ENCODE assay signal across 11 cellular contexts in the genomic region with DNA sequence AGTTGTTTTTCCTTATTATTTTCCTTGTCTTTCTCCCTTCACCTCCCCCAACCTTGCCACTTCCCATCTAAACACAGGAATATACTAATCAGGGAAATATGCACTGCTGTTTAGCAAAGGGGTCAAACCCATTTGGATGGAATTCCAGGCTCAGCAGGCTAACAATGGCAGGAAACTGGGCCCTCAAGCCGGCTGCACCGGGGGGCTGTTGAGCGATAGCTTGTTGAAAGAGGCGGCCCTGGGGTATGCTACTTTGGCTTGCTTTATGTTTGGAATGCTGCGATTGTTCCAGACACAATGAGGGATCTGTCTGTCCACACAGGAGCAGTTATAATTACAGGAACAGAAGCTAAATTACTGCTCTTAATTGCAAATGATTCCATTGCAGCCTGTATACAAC.
DNase-seq lines count a peak whose midpoint lies in the region; ATAC-seq and TF ChIP-seq lines count a peak whose summit lies in the region.
"Had no signal": no experiment of that assay in that cellular context is flagged by ENCODE, and none has a peak within 500 bp of the region (broad histone marks: within the 10 kb centered on the region; RNA-seq: fewer than 3 reads in every experiment).

No MANE protein-coding gene starts in this region.

- BruUV-seq in OCI-LY7 (replicated peaks; lab: Mats Ljungman, UMichigan): no TSS peak

- H3K4me3 ChIP-seq in AG04449 (ENCODE audit: low read depth, low read length) (no peak overlapping the region), OCI-LY7 (ENCODE audit: low read depth, low read length, poor library complexity, severe bottlenecking) (no peak overlapping the region)

- H2AFZ ChIP-seq in OCI-LY7 (ENCODE audit: low read length): no peak overlapping the region

- H3K36me3 Mint-ChIP-seq in CD14-positive monocyte: no peaks in the 10 kb centered on the region
- H3K36me3 Mint-ChIP-seq: CD4-positive, CD25-positive, alpha-beta regulatory T cell had no signal

- peaks cover 4 to 12% (median 9%) of the 10 kb centered on the region in 3 donors for H3K27me3 Mint-ChIP-seq in CD14-positive monocyte (ENCODE audit: low read depth in 3 of 3)

- H3K4me1 Mint-ChIP-seq in CD14-positive monocyte: peaks cover 5% of the 10 kb centered on the region

- DNase-seq in AG04449 (ENCODE audit: low read depth, low spot score) (peak; percentile 36), LHCN-M2 (ENCODE audit: low read depth) (peak; percentile 80), ecto neural progenitor cell (ENCODE audit: low spot score) (peak; percentile 61), left kidney (ENCODE audit: low read depth, low spot score) (peak; percentile 24), OCI-LY7 (ENCODE audit: low spot score) (no peak), CD14-positive monocyte (ENCODE audit: low spot score) (no peak)
- DNase-seq in activated CD8-positive, alpha-beta memory T cell treated with anti-CD3 and anti-CD28 coated beads for 24 hours: no peak
- DNase-seq: activated T-cell treated with anti-CD3 and anti-CD28 coated beads, Interleukin-2, amount 50 U/mL, for 24 hours; CD4-positive, CD25-positive, alpha-beta regulatory T cell had no signal

- H3K9me3 Mint-ChIP-seq in CD14-positive monocyte: peaks cover 2 to 8% (median 4%) of the 10 kb centered on the region in 7 donors
- H3K9me3 Mint-ChIP-seq: activated T-cell treated with anti-CD3 and anti-CD28 coated beads, Interleukin-2, amount 50 U/mL, for 24 hours; CD4-positive, CD25-positive, alpha-beta regulatory T cell had no signal

- no peaks in the 10 kb centered on the region for H4K20me1 ChIP-seq in OCI-LY7 (ENCODE audit: insufficient read depth, low read length)

- no peak overlapping the region for H3K27ac Mint-ChIP-seq in CD14-positive monocyte
- H3K27ac Mint-ChIP-seq: activated T-cell treated with anti-CD3 and anti-CD28 coated beads, Interleukin-2, amount 50 U/mL, for 24 hours; CD4-positive, CD25-positive, alpha-beta regulatory T cell had no signal

- H3K4me2 ChIP-seq in OCI-LY7 (ENCODE audit: low read length): no peak overlapping the region

- POLR2A ChIA-PET in AG04449 (lab: Yijun Ruan, JAX) (no interaction called here), OCI-LY7 (lab: Charles Lee) (no interaction called here)

- TF ChIP-seq CTCF in AG04449 (IDR thresholded peaks at IDR 0.05; ENCODE audit: insufficient read depth, low read length, missing control alignments) (no peak), OCI-LY7 (conservative IDR thresholded peaks at IDR 0.05; ENCODE audit: low read length) (no peak), CD14-positive monocyte (IDR thresholded peaks at IDR 0.05) (no peak)

- no peaks in the 10 kb centered on the region for H3K9me3 ChIP-seq in OCI-LY7 (ENCODE audit: low read length)

- no peaks in the 10 kb centered on the region for H3K9me2 ChIP-seq in OCI-LY7 (ENCODE audit: insufficient read depth, low read length)

- no peak for ATAC-seq in HG02973 (IDR thresholded peaks at IDR 0.05; ENCODE audit: unreplicated experiment)

- intact Hi-C loops in OCI-LY7 (cut with micrococcal nuclease; ENCODE audit: unreplicated experiment) (no loop called here), CD14-positive monocyte (cut with micrococcal nuclease) (loop anchor here (10.0 kb wide), 2 partner anchors 955 to 1245 kb away; no protein-coding TSS in a partner anchor)

- H3K4me3 Mint-ChIP-seq in CD14-positive monocyte: no peak overlapping the region
- H3K4me3 Mint-ChIP-seq: activated T-cell treated with anti-CD3 and anti-CD28 coated beads, Interleukin-2, amount 50 U/mL, for 24 hours; CD4-positive, CD25-positive, alpha-beta regulatory T cell had no signal

- H3K27ac ChIP-seq in OCI-LY7 (ENCODE audit: low read depth, low read length, poor library complexity, severe bottlenecking): no peak overlapping the region
- H3K27ac ChIP-seq: epithelial cell of prostate had no signal

- CTCF ChIA-PET in AG04449 (lab: Yijun Ruan, JAX): interaction anchor here (1.1 to 7.9 kb wide), 3 partner anchors 13 to 639 kb away, joined by 3 to 75 read pairs (median 3); a partner anchor contains a TSS
- CTCF ChIA-PET in OCI-LY7 (lab: Charles Lee; ENCODE audit: unreplicated experiment): no interaction called here

- no peaks in the 10 kb centered on the region for H3K4me1 ChIP-seq in OCI-LY7 (ENCODE audit: insufficient read depth, low read length, poor library complexity, severe bottlenecking)

- H3K79me2 ChIP-seq in OCI-LY7 (ENCODE audit: insufficient read depth, low read depth, low read length): no peaks in the 10 kb centered on the region

- no peaks in the 10 kb centered on the region for H3K36me3 ChIP-seq in OCI-LY7 (ENCODE audit: insufficient read depth, low read length)

Comparison
In these comparisons a context has a peak if more than half of its experiments do, and no peak if none do; other contexts are left out.
1. DNase-seq: peak in AG04449 (single experiment), LHCN-M2 (single experiment), ecto neural progenitor cell (single experiment) and left kidney (single experiment); none in activated CD8-positive, alpha-beta memory T cell treated with anti-CD3 and anti-CD28 coated beads for 24 hours (single experiment), OCI-LY7 (single experiment) and CD14-positive monocyte (single experiment).